14 cellular contexts compared by ENCODE assay signal in genomic region chr19:6761053-6761676, GRCh38. TPM values are rescaled to one million over a fixed set of nuclear protein-coding genes. Genes with fewer than 3 reads are reported as not detected.
DNase-seq lines count a peak whose midpoint lies in the region; ATAC-seq and TF ChIP-seq lines count a peak whose summit lies in the region.
"Had no signal": no experiment of that assay in that cellular context is flagged by ENCODE, and none has a peak within 500 bp of the region (broad histone marks: within the 10 kb centered on the region; RNA-seq: fewer than 3 reads in every experiment).

No MANE protein-coding gene starts in this region.

- 67 to 83% (median 81%) methylated on average over 4 of the region's 4 CpGs for WGBS in psoas muscle, 3 donors

- no peak overlapping the region for H3K27ac ChIP-seq in psoas muscle
- H3K27ac ChIP-seq: dorsolateral prefrontal cortex, left ventricle myocardium inferior, VCaP had no signal

- POLR2A ChIA-PET in activated CD4-positive, alpha-beta memory T cell treated with anti-CD3 and anti-CD28 coated beads for 36 hours (lab: Charles Lee), result interaction anchor here (0.6 to 1.8 kb wide), 2 partner anchors 12 to 1534 kb away, joined by 3 to 7 read pairs; partner anchors contain the start of gene VAV1
- POLR2A ChIA-PET in activated CD4-positive, alpha-beta memory T cell treated with anti-CD3 and anti-CD28 coated beads, Interleukin-2, amount 10 ng/mL, durations not matched to agents 7 days and 5 days (lab: Charles Lee), result interaction anchor here (1.3 kb wide), 1 partner anchor 23 kb away, joined by 3 read pairs; no protein-coding TSS in a partner anchor
- POLR2A ChIA-PET in WTC11 (lab: Charles Lee), result interaction anchor here (0.5 to 1.7 kb wide), 2 partner anchors 23 to 847 kb away, joined by 3 to 5 read pairs; partner anchors contain the start of gene GPR108

- no peak overlapping the region for H3K4me3 ChIP-seq in psoas muscle
- H3K4me3 ChIP-seq: dorsolateral prefrontal cortex, left ventricle myocardium inferior had no signal

- no peak for TF ChIP-seq CTCF in WTC11 (IDR thresholded peaks at IDR 0.05)
- TF ChIP-seq CTCF in psoas muscle (IDR thresholded peaks at IDR 0.05), result no peak

- H3K27me3 Mint-ChIP-seq in activated CD4-positive, alpha-beta memory T cell treated with anti-CD3 and anti-CD28 coated beads for 36 hours, result no peaks in the 10 kb centered on the region
- no peaks in the 10 kb centered on the region for H3K27me3 Mint-ChIP-seq in activated CD4-positive, alpha-beta memory T cell treated with anti-CD3 and anti-CD28 coated beads, Interleukin-2, amount 10 ng/mL, durations not matched to agents 7 days and 5 days
- no peaks in the 10 kb centered on the region for H3K27me3 Mint-ChIP-seq in WTC11 (ENCODE audit: low read depth)
- H3K27me3 Mint-ChIP-seq: activated naive CD8-positive, alpha-beta T cell treated with anti-CD3 and anti-CD28 coated beads, Interleukin-2, amount 10 ng/mL, durations not matched to agents 7 days and 5 days; stimulated activated naive CD8-positive, alpha-beta T cell treated with anti-CD3 and anti-CD28 coated beads, Interleukin-15, Interleukin-2, amounts not matched to agents 100 ng/mL and 50 ng/mL, for 24 hours had no signal

- peaks cover 18% of the 10 kb centered on the region for H3K36me3 Mint-ChIP-seq in activated CD4-positive, alpha-beta memory T cell treated with anti-CD3 and anti-CD28 coated beads for 36 hours
- peaks cover 36% of the 10 kb centered on the region for H3K36me3 Mint-ChIP-seq in activated CD4-positive, alpha-beta memory T cell treated with anti-CD3 and anti-CD28 coated beads, Interleukin-2, amount 10 ng/mL, durations not matched to agents 7 days and 5 days (ENCODE audit: low read depth)
- H3K36me3 Mint-ChIP-seq in WTC11, result peaks cover 19% of the 10 kb centered on the region

- H3K36me3 ChIP-seq in psoas muscle (ENCODE audit: insufficient read depth in 1 of 2, low read depth in 1 of 2), result no peaks in the 10 kb centered on the region
- H3K36me3 ChIP-seq: left ventricle myocardium inferior had no signal

- CTCF ChIA-PET in activated CD4-positive, alpha-beta memory T cell treated with anti-CD3 and anti-CD28 coated beads for 36 hours (lab: Charles Lee), result interaction anchor here (0.7 kb wide), 1 partner anchor 23 kb away, joined by 3 read pairs; no protein-coding TSS in a partner anchor
- CTCF ChIA-PET in activated CD4-positive, alpha-beta memory T cell treated with anti-CD3 and anti-CD28 coated beads, Interleukin-2, amount 10 ng/mL, durations not matched to agents 7 days and 5 days (lab: Charles Lee), result interaction anchor here (1.1 to 1.4 kb wide), 3 partner anchors 11 to 245 kb away, joined by 3 to 5 read pairs (median 4); partner anchors contain the start of genes GPR108 and VAV1
- CTCF ChIA-PET in WTC11 (lab: Charles Lee), result interaction anchor here (1.2 to 1.4 kb wide), 2 partner anchors 23 to 102 kb away, joined by 3 read pairs; no protein-coding TSS in a partner anchor

- H3K4me1 ChIP-seq in psoas muscle, result no peaks in the 10 kb centered on the region
- H3K4me1 ChIP-seq: left ventricle myocardium inferior had no signal

- H3K9me3 ChIP-seq in psoas muscle, result no peaks in the 10 kb centered on the region
- H3K9me3 ChIP-seq: left ventricle myocardium inferior had no signal

- no peaks in the 10 kb centered on the region for H3K9me3 Mint-ChIP-seq in activated CD4-positive, alpha-beta memory T cell treated with anti-CD3 and anti-CD28 coated beads for 36 hours
- no peaks in the 10 kb centered on the region for H3K9me3 Mint-ChIP-seq in activated CD4-positive, alpha-beta memory T cell treated with anti-CD3 and anti-CD28 coated beads, Interleukin-2, amount 10 ng/mL, durations not matched to agents 7 days and 5 days
- peaks cover 4% of the 10 kb centered on the region; the same call in 1 of the 2 replicates for H3K9me3 Mint-ChIP-seq in WTC11
- H3K9me3 Mint-ChIP-seq: activated naive CD8-positive, alpha-beta T cell treated with anti-CD3 and anti-CD28 coated beads, Interleukin-2, amount 10 ng/mL, durations not matched to agents 7 days and 5 days; stimulated activated naive CD8-positive, alpha-beta T cell treated with anti-CD3 and anti-CD28 coated beads, Interleukin-15, Interleukin-2, amounts not matched to agents 100 ng/mL and 50 ng/mL, for 24 hours had no signal

- no peak overlapping the region for H3K27ac Mint-ChIP-seq in activated CD4-positive, alpha-beta memory T cell treated with anti-CD3 and anti-CD28 coated beads for 36 hours
- H3K27ac Mint-ChIP-seq in activated CD4-positive, alpha-beta memory T cell treated with anti-CD3 and anti-CD28 coated beads, Interleukin-2, amount 10 ng/mL, durations not matched to agents 7 days and 5 days, result no peak overlapping the region
- no peak overlapping the region for H3K27ac Mint-ChIP-seq in WTC11
- H3K27ac Mint-ChIP-seq: activated naive CD8-positive, alpha-beta T cell treated with anti-CD3 and anti-CD28 coated beads, Interleukin-2, amount 10 ng/mL, durations not matched to agents 7 days and 5 days; stimulated activated naive CD8-positive, alpha-beta T cell treated with anti-CD3 and anti-CD28 coated beads, Interleukin-15, Interleukin-2, amounts not matched to agents 100 ng/mL and 50 ng/mL, for 24 hours had no signal

- H3K27me3 ChIP-seq in psoas muscle (ENCODE audit: insufficient read depth in 3 of 3, low read length in 2 of 3), result peaks cover 0 to 6% (median 5%) of the 10 kb centered on the region in 3 donors

- peak; percentile 47 for DNase-seq in activated CD4-positive, alpha-beta memory T cell treated with anti-CD3 and anti-CD28 coated beads for 36 hours
- DNase-seq in activated CD4-positive, alpha-beta memory T cell treated with anti-CD3 and anti-CD28 coated beads, Interleukin-2, amount 10 ng/mL, durations not matched to agents 7 days and 5 days, result no peak
- DNase-seq in M059J (ENCODE audit: low read depth) (peak; percentile 28), WTC11 (ENCODE audit: low spot score) (no peak), psoas muscle (no peak), NCI-H128 (lab: John Stamatoyannopoulos, UW; ENCODE audit: unreplicated experiment) (no peak), glomerular visceral epithelial cell (ENCODE audit: extremely low spot score) (no peak)
- DNase-seq: activated naive CD8-positive, alpha-beta T cell treated with anti-CD3 and anti-CD28 coated beads, Interleukin-2, amount 10 ng/mL, durations not matched to agents 7 days and 5 days; dorsolateral prefrontal cortex; left ventricle myocardium inferior; NCI-H1417 had no signal

- ATAC-seq in WTC11 (no peak), psoas muscle (peak; percentile 40 to 73 (median 56)), GM21515 (IDR thresholded peaks at IDR 0.05; ENCODE audit: unreplicated experiment) (no peak)

- intact Hi-C loops in activated CD4-positive, alpha-beta memory T cell treated with anti-CD3 and anti-CD28 coated beads for 36 hours (cut with micrococcal nuclease), result no loop called here
- intact Hi-C loops in psoas muscle (cut with DNase I), result no loop called here

- H3K4me3 Mint-ChIP-seq in activated CD4-positive, alpha-beta memory T cell treated with anti-CD3 and anti-CD28 coated beads for 36 hours, result no peak overlapping the region
- no peak overlapping the region for H3K4me3 Mint-ChIP-seq in activated CD4-positive, alpha-beta memory T cell treated with anti-CD3 and anti-CD28 coated beads, Interleukin-2, amount 10 ng/mL, durations not matched to agents 7 days and 5 days
- H3K4me3 Mint-ChIP-seq in WTC11, result no peak overlapping the region
- H3K4me3 Mint-ChIP-seq: activated naive CD8-positive, alpha-beta T cell treated with anti-CD3 and anti-CD28 coated beads, Interleukin-2, amount 10 ng/mL, durations not matched to agents 7 days and 5 days; stimulated activated naive CD8-positive, alpha-beta T cell treated with anti-CD3 and anti-CD28 coated beads, Interleukin-15, Interleukin-2, amounts not matched to agents 100 ng/mL and 50 ng/mL, for 24 hours had no signal

- peaks cover 17% of the 10 kb centered on the region for H3K4me1 Mint-ChIP-seq in activated CD4-positive, alpha-beta memory T cell treated with anti-CD3 and anti-CD28 coated beads for 36 hours (ENCODE audit: low read depth)
- H3K4me1 Mint-ChIP-seq in activated CD4-positive, alpha-beta memory T cell treated with anti-CD3 and anti-CD28 coated beads, Interleukin-2, amount 10 ng/mL, durations not matched to agents 7 days and 5 days, result peaks cover 22% of the 10 kb centered on the region
- peaks cover 10% of the 10 kb centered on the region for H3K4me1 Mint-ChIP-seq in WTC11

RNA-seq across cellular contexts. Expression of gene SH2D3A, which starts 6.1 kb away (rescaled TPM):
- 10 to 100 TPM; 17.1 to 18.2 TPM for total RNA-seq in activated CD4-positive, alpha-beta memory T cell treated with anti-CD3 and anti-CD28 coated beads for 36 hours
- 10 to 100 TPM; 26.4 to 28.1 TPM for total RNA-seq in activated CD4-positive, alpha-beta memory T cell treated with anti-CD3 and anti-CD28 coated beads, Interleukin-2, amount 10 ng/mL, durations not matched to agents 7 days and 5 days
- total RNA-seq in M059J (2014; rRNA removed; shearing (Covaris generic)), result not detected in 2 replicates
- 25.1 to 30.3 TPM (median 26.7 TPM) in 3 replicates for total RNA-seq in WTC11 (2021)
- total RNA-seq in psoas muscle, result under 1 TPM in 1 of 4 donors, not detected in 3; 0.13 TPM
- under 1 TPM; 0.07 to 0.17 (median 0.10) TPM for polyA plus RNA-seq in psoas muscle

RNA-seq across cellular contexts. Expression of gene VAV1, which starts 11.3 kb away (rescaled TPM):
- total RNA-seq in activated CD4-positive, alpha-beta memory T cell treated with anti-CD3 and anti-CD28 coated beads for 36 hours, result 10 to 100 TPM; 77.9 to 84.5 TPM
- total RNA-seq in activated CD4-positive, alpha-beta memory T cell treated with anti-CD3 and anti-CD28 coated beads, Interleukin-2, amount 10 ng/mL, durations not matched to agents 7 days and 5 days, result 100 to 1,000 TPM; 105 to 107 TPM
- not detected in 2 replicates for total RNA-seq in M059J (2014; rRNA removed; shearing (Covaris generic))
- total RNA-seq in WTC11 (2021) (0.73 to 0.83 TPM (median 0.80 TPM) in 3 replicates), psoas muscle (1 to 10 TPM; 1.1 to 1.8 (median 1.7) TPM)
- under 1 TPM; 0.20 to 0.39 (median 0.38) TPM for polyA plus RNA-seq in psoas muscle

RNA-seq across cellular contexts. Expression of gene TRIP10, which starts 21.7 kb away (rescaled TPM):
- total RNA-seq in activated CD4-positive, alpha-beta memory T cell treated with anti-CD3 and anti-CD28 coated beads for 36 hours, result 10 to 100 TPM; 55.9 to 56.2 TPM
- total RNA-seq in activated CD4-positive, alpha-beta memory T cell treated with anti-CD3 and anti-CD28 coated beads, Interleukin-2, amount 10 ng/mL, durations not matched to agents 7 days and 5 days, result 10 to 100 TPM; 17.6 to 19.5 TPM
- total RNA-seq in M059J (2014; rRNA removed; shearing (Covaris generic)), result 21.5 and 34.3 TPM in 2 replicates
- total RNA-seq in WTC11 (2021) (61.5 to 76.6 TPM (median 62.4 TPM) in 3 replicates), psoas muscle (100 to 1,000 TPM; 215 to 264 (median 223) TPM)
- polyA plus RNA-seq in psoas muscle, result 100 to 1,000 TPM; 104 to 297 (median 234) TPM

RNA-seq across cellular contexts. Expression of gene GPR108, which starts 23.8 kb away (rescaled TPM):
- total RNA-seq in activated CD4-positive, alpha-beta memory T cell treated with anti-CD3 and anti-CD28 coated beads for 36 hours, result 10 to 100 TPM; 72.1 to 75.4 TPM
- 100 to 1,000 TPM; 105 to 107 TPM for total RNA-seq in activated CD4-positive, alpha-beta memory T cell treated with anti-CD3 and anti-CD28 coated beads, Interleukin-2, amount 10 ng/mL, durations not matched to agents 7 days and 5 days
- 45.9 and 54.7 TPM in 2 replicates for total RNA-seq in M059J (2014; rRNA removed; shearing (Covaris generic))
- total RNA-seq in WTC11 (2021) (48.7 to 59.5 TPM (median 54.2 TPM) in 3 replicates), psoas muscle (10 to 100 TPM; 12.5 to 27.8 (median 21.3) TPM)
- polyA plus RNA-seq in psoas muscle, result 10 to 100 TPM; 19.3 to 25.7 (median 25.0) TPM

RNA-seq across cellular contexts. Expression of gene C3, which starts 40.7 kb away (rescaled TPM):
- total RNA-seq in activated CD4-positive, alpha-beta memory T cell treated with anti-CD3 and anti-CD28 coated beads for 36 hours, result 1 to 10 TPM; 1.2 to 2.4 TPM
- under 1 TPM; 0.28 to 0.60 TPM for total RNA-seq in activated CD4-positive, alpha-beta memory T cell treated with anti-CD3 and anti-CD28 coated beads, Interleukin-2, amount 10 ng/mL, durations not matched to agents 7 days and 5 days
- total RNA-seq in M059J (2014; rRNA removed; shearing (Covaris generic)), result 4.0 and 5.2 TPM in 2 replicates
- 7.0 to 9.3 TPM (median 8.9 TPM) in 3 replicates for total RNA-seq in WTC11 (2021)
- total RNA-seq in psoas muscle, result 100 to 1,000 TPM in 2 of 4 donors, 10 to 100 TPM in 2; 78.6 to 120 (median 94.9) TPM
- 10 to 100 TPM; 37.7 to 88.8 (median 72.7) TPM for polyA plus RNA-seq in psoas muscle

Comparison
In these comparisons a context has a peak if more than half of its experiments do, and no peak if none do; other contexts are left out.
1. DNase-seq: peak in activated CD4-positive, alpha-beta memory T cell treated with anti-CD3 and anti-CD28 coated beads for 36 hours (single experiment) and M059J (single experiment); none in activated CD4-positive, alpha-beta memory T cell treated with anti-CD3 and anti-CD28 coated beads, Interleukin-2, amount 10 ng/mL, durations not matched to agents 7 days and 5 days (single experiment), WTC11 (single experiment), psoas muscle (0 of 2), NCI-H128 (single experiment) and glomerular visceral epithelial cell (single experiment).
2. ATAC-seq: peak in psoas muscle (4 of 4); none in WTC11 (single experiment) and GM21515 (single experiment).
3. RNA of gene SH2D3A, which starts 6.1 kb away (total RNA-seq): 25.1 to 30.3 TPM in WTC11, 26.4 to 28.1 TPM in activated CD4-positive, alpha-beta memory T cell treated with anti-CD3 and anti-CD28 coated beads, Interleukin-2, amount 10 ng/mL, durations not matched to agents 7 days and 5 days and 17.1 to 18.2 TPM in activated CD4-positive, alpha-beta memory T cell treated with anti-CD3 and anti-CD28 coated beads for 36 hours; 0.13 TPM in psoas muscle and not detected in M059J; every median in the first group is over 10 times any median in the second.
4. RNA of gene VAV1, which starts 11.3 kb away (total RNA-seq): 105 to 107 TPM in activated CD4-positive, alpha-beta memory T cell treated with anti-CD3 and anti-CD28 coated beads, Interleukin-2, amount 10 ng/mL, durations not matched to agents 7 days and 5 days and 77.9 to 84.5 TPM in activated CD4-positive, alpha-beta memory T cell treated with anti-CD3 and anti-CD28 coated beads for 36 hours; 1.1 to 1.8 TPM in psoas muscle, 0.73 to 0.83 TPM in WTC11 and not detected in M059J; every median in the first group is over 10 times any median in the second.